Comparison of ENCODE assay signal across 10 cellular contexts in the genomic region with DNA sequence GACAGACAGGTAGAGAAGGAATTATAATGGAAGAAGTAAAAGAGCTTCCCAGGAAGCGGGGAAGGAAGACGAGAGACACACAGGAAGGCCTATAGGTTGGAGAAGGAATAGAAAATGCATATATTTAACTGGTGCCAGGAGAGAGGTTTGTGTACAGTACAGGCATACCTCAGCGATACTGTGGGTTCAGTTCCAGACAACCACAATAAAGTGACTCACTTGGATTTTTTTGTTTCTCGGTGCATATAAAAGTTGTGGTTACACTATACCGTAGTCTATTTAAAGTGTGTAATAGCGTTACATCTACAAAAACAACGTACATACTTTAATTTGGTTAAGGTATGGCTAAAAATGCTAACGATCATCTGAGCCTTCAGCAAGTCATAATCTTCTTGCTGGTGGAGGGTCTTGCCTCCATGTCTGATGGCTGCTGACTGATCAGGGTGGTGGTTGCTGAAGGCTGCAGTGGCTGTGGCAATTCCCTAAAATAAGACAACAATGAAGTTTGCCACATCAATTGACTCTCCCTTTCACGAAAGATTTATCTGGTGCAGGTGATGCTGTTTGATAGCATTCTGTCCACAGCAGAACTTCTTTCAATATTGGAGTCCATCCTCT. TPM values are rescaled to one million over a fixed set of nuclear protein-coding genes. Genes with fewer than 3 reads are reported as not detected.
DNase-seq lines count a peak whose midpoint lies in the region; ATAC-seq and TF ChIP-seq lines count a peak whose summit lies in the region.
"Had no signal": no experiment of that assay in that cellular context is flagged by ENCODE, and none has a peak within 500 bp of the region (broad histone marks: within the 10 kb centered on the region; RNA-seq: fewer than 3 reads in every experiment).

No MANE protein-coding gene starts in this region.

- peak overlapping the region; percentile 21 for H3K4me3 Mint-ChIP-seq in CD4-positive, alpha-beta T cell
- peak overlapping the region; percentile 67 for H3K4me3 Mint-ChIP-seq in activated T-helper 2 cell treated with anti-CD3 and anti-CD28 coated beads, Interferon-gamma antibody, Interleukin-2, Interleukin-4, amounts not matched to agents 10 μg/mL and 5 μg/mL and 100 μg/mL, durations not matched to agents 14 hours and 24 hours and 36 hours (ENCODE audit: low read depth)

- H3K27ac ChIP-seq in CD4-positive, alpha-beta T cell (ENCODE audit: low read depth, low read length), result peak overlapping the region; percentile 17
- no peak overlapping the region for H3K27ac ChIP-seq in Panc1 (ENCODE audit: low read length)
- no peak overlapping the region for H3K27ac ChIP-seq in heart left ventricle
- H3K27ac ChIP-seq in caudate nucleus (ENCODE audit: low read depth, low read length), result no peak overlapping the region

- 91 to 94% (median 93%) methylated on average over 9 of the region's 9 CpGs for WGBS in heart left ventricle, 4 donors

- H3K4me1 ChIP-seq in Panc1 (ENCODE audit: control insufficient read depth, insufficient read depth, low read length), result no peaks in the 10 kb centered on the region
- H3K4me1 ChIP-seq in heart left ventricle, result peaks cover 0 to 17% (median 0%) of the 10 kb centered on the region in 12 donors

- H3K4me3 ChIP-seq in Panc1 (ENCODE audit: low read depth in 2 of 2, low read length in 2 of 2), result no peak overlapping the region
- no peak overlapping the region for H3K4me3 ChIP-seq in heart left ventricle

- H3K9me3 ChIP-seq in CD4-positive, alpha-beta T cell (ENCODE audit: control insufficient read depth, low read length), result no peaks in the 10 kb centered on the region
- H3K9me3 ChIP-seq in Panc1 (ENCODE audit: control insufficient read depth, insufficient read depth, low read depth, low read length) (no peaks in the 10 kb centered on the region), heart left ventricle (no peaks in the 10 kb centered on the region)

- intact Hi-C loops in CD4-positive, alpha-beta T cell (cut with DNase I, micrococcal nuclease), result no loop called here
- intact Hi-C loops in Panc1 (cut with micrococcal nuclease; ENCODE audit: unreplicated experiment) (no loop called here), heart left ventricle (cut with DNase I) (no loop called here)
- intact Hi-C loops in activated T-helper 2 cell treated with anti-CD3 and anti-CD28 coated beads, Interferon-gamma antibody, Interleukin-2, Interleukin-4, amounts not matched to agents 10 μg/mL and 5 μg/mL and 100 μg/mL, durations not matched to agents 14 hours and 24 hours and 36 hours (cut with micrococcal nuclease), result loop anchor here (1.0 kb wide), 1 partner anchor 16 kb away; a partner anchor contains a TSS

- BruUV-seq in Panc1 (replicated peaks; lab: Mats Ljungman, UMichigan), result TSS peak; percentile 19

- peak; percentile 73 for ATAC-seq in CD4-positive, alpha-beta T cell (ENCODE audit: poor library complexity)
- no peak for ATAC-seq in Panc1
- no peak for ATAC-seq in GM18870 (IDR thresholded peaks at IDR 0.05; ENCODE audit: unreplicated experiment)
- no peak for ATAC-seq in heart left ventricle

- H3K36me3 ChIP-seq in Panc1 (ENCODE audit: control insufficient read depth, insufficient read depth, low read length) (peaks cover 20% of the 10 kb centered on the region), heart left ventricle (peaks cover 0 to 75% (median 48%) of the 10 kb centered on the region in 9 donors)

- peaks cover 41% of the 10 kb centered on the region for H3K4me1 Mint-ChIP-seq in CD4-positive, alpha-beta T cell (ENCODE audit: low read depth)
- peaks cover 43% of the 10 kb centered on the region for H3K4me1 Mint-ChIP-seq in activated T-helper 2 cell treated with anti-CD3 and anti-CD28 coated beads, Interferon-gamma antibody, Interleukin-2, Interleukin-4, amounts not matched to agents 10 μg/mL and 5 μg/mL and 100 μg/mL, durations not matched to agents 14 hours and 24 hours and 36 hours (ENCODE audit: low read depth)

- CTCF ChIA-PET in CD4-positive, alpha-beta T cell (lab: Charles Lee), result no interaction called here
- CTCF ChIA-PET in Panc1 (lab: Charles Lee), result no interaction called here

- no peaks in the 10 kb centered on the region for H3K27me3 Mint-ChIP-seq in CD4-positive, alpha-beta T cell
- no peaks in the 10 kb centered on the region for H3K27me3 Mint-ChIP-seq in activated T-helper 2 cell treated with anti-CD3 and anti-CD28 coated beads, Interferon-gamma antibody, Interleukin-2, Interleukin-4, amounts not matched to agents 10 μg/mL and 5 μg/mL and 100 μg/mL, durations not matched to agents 14 hours and 24 hours and 36 hours (ENCODE audit: low read depth)

- POLR2A ChIA-PET in CD4-positive, alpha-beta T cell (lab: Charles Lee), result interaction anchor here (0.7 kb wide), 1 partner anchor 88 kb away, joined by 3 read pairs; no protein-coding TSS in a partner anchor
- POLR2A ChIA-PET in Panc1 (lab: Charles Lee), result no interaction called here

- no peaks in the 10 kb centered on the region for H3K27me3 ChIP-seq in CD4-positive, alpha-beta T cell (ENCODE audit: control insufficient read depth, insufficient read depth, low read length)
- no peaks in the 10 kb centered on the region for H3K27me3 ChIP-seq in Panc1 (ENCODE audit: control insufficient read depth, insufficient read depth, low read length)
- H3K27me3 ChIP-seq in heart left ventricle, result no peaks in the 10 kb centered on the region

- in situ Hi-C loops in Panc1 (cut with HindIII; ENCODE audit: low pct_unique_long_range_greater_than_20kb, low sequenced_read_pairs), result no loop called here

- TF ChIP-seq CTCF in CD4-positive, alpha-beta T cell (IDR thresholded peaks at IDR 0.05), result no peak
- TF ChIP-seq CTCF in Panc1 (IDR thresholded peaks at IDR 0.05) (no peak), heart left ventricle (IDR thresholded peaks at IDR 0.05) (no peak)

- peak overlapping the region; percentile 84 for H3K27ac Mint-ChIP-seq in CD4-positive, alpha-beta T cell
- peak overlapping the region; percentile 92 for H3K27ac Mint-ChIP-seq in activated T-helper 2 cell treated with anti-CD3 and anti-CD28 coated beads, Interferon-gamma antibody, Interleukin-2, Interleukin-4, amounts not matched to agents 10 μg/mL and 5 μg/mL and 100 μg/mL, durations not matched to agents 14 hours and 24 hours and 36 hours

- H3K36me3 Mint-ChIP-seq in CD4-positive, alpha-beta T cell (ENCODE audit: low read depth), result peaks cover 64% of the 10 kb centered on the region
- H3K36me3 Mint-ChIP-seq in activated T-helper 2 cell treated with anti-CD3 and anti-CD28 coated beads, Interferon-gamma antibody, Interleukin-2, Interleukin-4, amounts not matched to agents 10 μg/mL and 5 μg/mL and 100 μg/mL, durations not matched to agents 14 hours and 24 hours and 36 hours (ENCODE audit: low read depth), result peaks cover 76% of the 10 kb centered on the region

- no peak for TF ChIP-seq POLR2A in heart left ventricle (IDR thresholded peaks at IDR 0.05)

- peak in 4 of 10 experiments; percentile 6 to 16 (median 13) for DNase-seq in CD4-positive, alpha-beta T cell
- DNase-seq in Panc1 (ENCODE audit: low read depth, low spot score) (no peak), fibroblast of peridontal ligament (ENCODE audit: extremely low read depth) (peak; percentile 35), cerebellar cortex (ENCODE audit: low spot score) (no peak), heart left ventricle (no peak), caudate nucleus (lab: John Stamatoyannopoulos, UW) (no peak)
- DNase-seq in activated T-helper 2 cell treated with anti-CD3 and anti-CD28 coated beads, Interferon-gamma antibody, Interleukin-2, Interleukin-4, amounts not matched to agents 10 μg/mL and 5 μg/mL and 100 μg/mL, durations not matched to agents 14 hours and 24 hours and 36 hours (ENCODE audit: low spot score), result no peak
- DNase-seq: H7, NCI-H1436 treated with DMSO at 0.1 percent for 48 hours had no signal

- H3K9me3 Mint-ChIP-seq in CD4-positive, alpha-beta T cell, result no peaks in the 10 kb centered on the region
- H3K9me3 Mint-ChIP-seq in activated T-helper 2 cell treated with anti-CD3 and anti-CD28 coated beads, Interferon-gamma antibody, Interleukin-2, Interleukin-4, amounts not matched to agents 10 μg/mL and 5 μg/mL and 100 μg/mL, durations not matched to agents 14 hours and 24 hours and 36 hours, result no peaks in the 10 kb centered on the region

RNA-seq across cellular contexts. Expression of a gene that starts 16.0 kb away (rescaled TPM):
- total RNA-seq in CD4-positive, alpha-beta T cell, result 10 to 100 TPM; 67.6 to 73.2 TPM
- total RNA-seq in Panc1 (2021; ENCODE audit: unreplicated experiment) (120 TPM), heart left ventricle (10 to 100 TPM; 20.2 to 58.1 (median 34.8) TPM)
- 184 TPM for polyA plus RNA-seq in Panc1 (2012; ENCODE audit: insufficient read length)
- total RNA-seq in activated T-helper 2 cell treated with anti-CD3 and anti-CD28 coated beads, Interferon-gamma antibody, Interleukin-2, Interleukin-4, amounts not matched to agents 10 μg/mL and 5 μg/mL and 100 μg/mL, durations not matched to agents 14 hours and 24 hours and 36 hours, result 155 and 172 TPM in 2 replicates
- polyA plus RNA-seq in heart left ventricle, result 10 to 100 TPM; 18.6 to 61.3 TPM

RNA-seq across cellular contexts. Expression of a gene that starts 16.2 kb away (rescaled TPM):
- total RNA-seq in CD4-positive, alpha-beta T cell, result 10 to 100 TPM; 18.8 to 21.6 TPM
- 55.4 TPM for total RNA-seq in Panc1 (2021; ENCODE audit: unreplicated experiment)
- 25.8 TPM for polyA plus RNA-seq in Panc1 (2012; ENCODE audit: insufficient read length)
- total RNA-seq in activated T-helper 2 cell treated with anti-CD3 and anti-CD28 coated beads, Interferon-gamma antibody, Interleukin-2, Interleukin-4, amounts not matched to agents 10 μg/mL and 5 μg/mL and 100 μg/mL, durations not matched to agents 14 hours and 24 hours and 36 hours, result 50.2 and 50.5 TPM in 2 replicates
- total RNA-seq in heart left ventricle, result 10 to 100 TPM in 7 of 9 donors, 1 to 10 TPM in 2; 9.1 to 21.2 (median 10.7) TPM
- 1 to 10 TPM; 5.8 to 7.0 TPM for polyA plus RNA-seq in heart left ventricle
